ENCODE assay signal across 8 cellular contexts in the genomic region with DNA sequence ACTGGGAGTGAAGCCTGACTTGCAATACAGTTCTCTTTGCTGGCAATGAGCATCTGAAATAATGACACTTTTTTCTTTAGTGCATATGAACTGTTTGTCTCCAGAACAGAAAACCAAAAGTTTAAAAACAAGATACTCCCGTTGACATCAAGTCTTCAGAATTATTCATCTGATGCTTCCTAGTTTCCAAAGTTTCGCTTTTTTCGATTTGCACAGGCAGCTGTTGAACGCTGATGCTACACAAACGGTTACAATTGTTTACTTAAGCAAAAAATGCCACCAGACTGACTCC.
DNase-seq lines count a peak whose midpoint lies in the region; ATAC-seq, FAIRE-seq and TF ChIP-seq lines count a peak whose summit lies in the region.

No MANE protein-coding gene starts in this region.

- TF ChIP-seq CTCF in GM12865 (IDR thresholded peaks at IDR 0.05; ENCODE audit: insufficient read depth, low read depth, low read length, missing control alignments) (no peak), foreskin fibroblast (IDR thresholded peaks at IDR 0.05; ENCODE audit: low read depth, low read length) (no peak)

- H3K4me3 ChIP-seq in GM12865 (ENCODE audit: low read depth, low read length) (peak overlapping the region; percentile 87), foreskin fibroblast (ENCODE audit: low read depth in 1 of 2, low read length in 2 of 2) (peak overlapping the region; percentile 74 to 89), rectal smooth muscle tissue (ENCODE audit: low read length) (peak overlapping the region; percentile 87)

- peak overlapping the region; percentile 97 for H3K27ac ChIP-seq in rectal smooth muscle tissue (ENCODE audit: low read depth, low read length)

- ATAC-seq in GM21576 (IDR thresholded peaks at IDR 0.05; ENCODE audit: unreplicated experiment) (no peak), GM18498 (IDR thresholded peaks at IDR 0.05; ENCODE audit: unreplicated experiment) (no peak), GM19035 (IDR thresholded peaks at IDR 0.05; ENCODE audit: unreplicated experiment) (no peak), GM21786 (IDR thresholded peaks at IDR 0.05; ENCODE audit: unreplicated experiment) (no peak)

- H3K4me1 ChIP-seq in rectal smooth muscle tissue (ENCODE audit: control insufficient read depth, insufficient read depth, low read length), result peaks cover 16% of the 10 kb centered on the region

- H3K27me3 ChIP-seq in rectal smooth muscle tissue (ENCODE audit: control insufficient read depth, insufficient read depth, low read length), result no peaks in the 10 kb centered on the region

- peak; percentile 49 for FAIRE-seq in TTC549 (lab: Jason Lieb, UNC)

- H3K36me3 ChIP-seq in rectal smooth muscle tissue (ENCODE audit: control insufficient read depth, insufficient read depth, low read length), result peaks cover 3% of the 10 kb centered on the region

- no peak for DNase-seq in GM12865 (ENCODE audit: low read depth)
- no peak for DNase-seq in foreskin fibroblast

- peak overlapping the region; percentile 87 for H3K9ac ChIP-seq in rectal smooth muscle tissue (ENCODE audit: low read length)
